ENCODE assay signal across 11 cellular contexts in genomic region chr21:35399002-35399401, GRCh38.
DNase-seq lines count a peak whose midpoint lies in the region; ATAC-seq and TF ChIP-seq lines count a peak whose summit lies in the region.
"Had no signal": no experiment of that assay in that cellular context is flagged by ENCODE, and none has a peak within 500 bp of the region (broad histone marks: within the 10 kb centered on the region; RNA-seq: fewer than 3 reads in every experiment).

No MANE protein-coding gene starts in this region.

- no peaks in the 10 kb centered on the region for H3K27me3 Mint-ChIP-seq in activated naive CD4-positive, alpha-beta T cell treated with anti-CD3 and anti-CD28 coated beads for 36 hours (ENCODE audit: low read depth)
- no peaks in the 10 kb centered on the region for H3K27me3 Mint-ChIP-seq in chondrocyte (ENCODE audit: low read depth)

- TF ChIP-seq CTCF in OCI-LY3 (IDR thresholded peaks at IDR 0.05; ENCODE audit: low read depth, low read length) (no peak), chondrocyte (IDR thresholded peaks at IDR 0.05) (no peak), vagina (IDR thresholded peaks at IDR 0.05) (no peak)

- CTCF ChIA-PET in activated naive CD4-positive, alpha-beta T cell treated with anti-CD3 and anti-CD28 coated beads for 36 hours (lab: Charles Lee): interaction anchor here (0.6 to 3.7 kb wide), 4 partner anchors 179 to 654 kb away, joined by 3 to 22 read pairs (median 8); no protein-coding TSS in a partner anchor

- H3K4me1 ChIP-seq in OCI-LY3 (ENCODE audit: low read length) (peaks cover 31% of the 10 kb centered on the region), vagina (no peaks in the 10 kb centered on the region), aorta (ENCODE audit: control insufficient read depth in 1 of 2, insufficient read depth in 2 of 2, low read length in 2 of 2) (no peaks in the 10 kb centered on the region)

- no peak for TF ChIP-seq POLR2A in vagina (IDR thresholded peaks at IDR 0.05)

- H3K4me2 ChIP-seq in OCI-LY3 (ENCODE audit: low read length): peak overlapping the region; percentile 65

- H3K27me3 ChIP-seq in OCI-LY3 (ENCODE audit: low read depth, low read length): no peaks in the 10 kb centered on the region
- H3K27me3 ChIP-seq in vagina: no peaks in the 10 kb centered on the region
- H3K27me3 ChIP-seq in aorta (ENCODE audit: control insufficient read depth in 1 of 2, insufficient read depth in 2 of 2, low read length in 1 of 2): peaks cover 0 to 1% of the 10 kb centered on the region in 2 donors

- peak overlapping the region; percentile 76 for H3K9ac ChIP-seq in OCI-LY3 (ENCODE audit: low read length)

- H3K9me3 ChIP-seq in OCI-LY3 (ENCODE audit: insufficient read depth, low read length): no peaks in the 10 kb centered on the region
- H3K9me3 ChIP-seq in vagina: no peaks in the 10 kb centered on the region
- H3K9me3 ChIP-seq in aorta (ENCODE audit: control insufficient read depth, low read length): no peaks in the 10 kb centered on the region

- peak overlapping the region; percentile 28; the same call in 1 of the 2 replicates for H2AFZ ChIP-seq in OCI-LY3 (ENCODE audit: low read depth, low read length)

- intact Hi-C loops in activated naive CD4-positive, alpha-beta T cell treated with anti-CD3 and anti-CD28 coated beads for 36 hours (cut with micrococcal nuclease): no loop called here
- intact Hi-C loops in vagina (cut with DNase I) (no loop called here), aorta (cut with DNase I) (no loop called here)

- peak overlapping the region; percentile 63 for H3K4me3 ChIP-seq in OCI-LY3 (ENCODE audit: low read length)
- no peak overlapping the region for H3K4me3 ChIP-seq in vagina
- no peak overlapping the region for H3K4me3 ChIP-seq in aorta (ENCODE audit: low read length in 2 of 2)

- no peaks in the 10 kb centered on the region for H3K79me2 ChIP-seq in OCI-LY3 (ENCODE audit: low read length)

- no peak for DNase-seq in activated naive CD4-positive, alpha-beta T cell treated with anti-CD3 and anti-CD28 coated beads for 36 hours
- DNase-seq in activated naive CD4-positive, alpha-beta T cell treated with anti-CD3 and anti-CD28 coated beads, Interleukin-2, amount 50 U/mL, for 16 hours: no peak
- DNase-seq in chondrocyte (ENCODE audit: low spot score) (no peak), superior temporal gyrus (ENCODE audit: extremely low spot score) (peak; percentile 15), vagina (ENCODE audit: extremely low spot score in 2 of 2) (no peak), aorta (no peak)
- DNase-seq in stimulated activated CD4-positive, alpha-beta T cell treated with anti-CD3 and anti-CD28 coated beads, Interleukin-4, amount 100 ng/mL, for 1 hour: no peak
- DNase-seq: activated CD8-positive, alpha-beta memory T cell treated with anti-CD3 and anti-CD28 coated beads, Interleukin-2, amount 50 U/mL, for 4 hours; left ventricle myocardium superior had no signal

- 79 to 80% methylated on average over 5 of the region's 5 CpGs for whole genome bisulfite sequencing in aorta, 2 donors

- no peak overlapping the region for H3K4me3 Mint-ChIP-seq in activated naive CD4-positive, alpha-beta T cell treated with anti-CD3 and anti-CD28 coated beads for 36 hours
- H3K4me3 Mint-ChIP-seq in chondrocyte (ENCODE audit: unreplicated experiment): no peak overlapping the region

- no peaks in the 10 kb centered on the region for H3K36me3 ChIP-seq in OCI-LY3 (replicated peaks; ENCODE audit: low read depth, low read length)
- H3K36me3 ChIP-seq in vagina: no peaks in the 10 kb centered on the region
- H3K36me3 ChIP-seq in aorta (ENCODE audit: control insufficient read depth in 1 of 2, insufficient read depth in 2 of 2, low read length in 1 of 2): no peaks in the 10 kb centered on the region

- H3K27ac ChIP-seq in OCI-LY3 (ENCODE audit: low read length) (peak overlapping the region; percentile 87), vagina (no peak overlapping the region), aorta (ENCODE audit: low read depth in 1 of 2, low read length in 2 of 2) (no peak overlapping the region)

- no peak for ATAC-seq in aorta (ENCODE audit: low FRiP score)
- ATAC-seq: HepG2, left ventricle myocardium superior had no signal

- H4K20me1 ChIP-seq in OCI-LY3 (ENCODE audit: insufficient read depth, low read length): no peaks in the 10 kb centered on the region

- H3K9me3 Mint-ChIP-seq in activated naive CD4-positive, alpha-beta T cell treated with anti-CD3 and anti-CD28 coated beads for 36 hours: no peaks in the 10 kb centered on the region
- peaks cover 3% of the 10 kb centered on the region for H3K9me3 Mint-ChIP-seq in chondrocyte (ENCODE audit: low read depth)

- H3K4me1 Mint-ChIP-seq in activated naive CD4-positive, alpha-beta T cell treated with anti-CD3 and anti-CD28 coated beads for 36 hours (ENCODE audit: low read depth): peaks cover 24% of the 10 kb centered on the region
- peaks cover 42% of the 10 kb centered on the region for H3K4me1 Mint-ChIP-seq in chondrocyte (ENCODE audit: low read depth)

- no peaks in the 10 kb centered on the region for H3K36me3 Mint-ChIP-seq in activated naive CD4-positive, alpha-beta T cell treated with anti-CD3 and anti-CD28 coated beads for 36 hours (ENCODE audit: low read depth)
- H3K36me3 Mint-ChIP-seq in chondrocyte (ENCODE audit: low read depth): peaks cover 2% of the 10 kb centered on the region

- peak overlapping the region; percentile 50 for H3K27ac Mint-ChIP-seq in activated naive CD4-positive, alpha-beta T cell treated with anti-CD3 and anti-CD28 coated beads for 36 hours
- H3K27ac Mint-ChIP-seq in chondrocyte (ENCODE audit: unreplicated experiment): peak overlapping the region; percentile 62
